Comparison of ENCODE assay signal across 8 cellular contexts in the genomic region with DNA sequence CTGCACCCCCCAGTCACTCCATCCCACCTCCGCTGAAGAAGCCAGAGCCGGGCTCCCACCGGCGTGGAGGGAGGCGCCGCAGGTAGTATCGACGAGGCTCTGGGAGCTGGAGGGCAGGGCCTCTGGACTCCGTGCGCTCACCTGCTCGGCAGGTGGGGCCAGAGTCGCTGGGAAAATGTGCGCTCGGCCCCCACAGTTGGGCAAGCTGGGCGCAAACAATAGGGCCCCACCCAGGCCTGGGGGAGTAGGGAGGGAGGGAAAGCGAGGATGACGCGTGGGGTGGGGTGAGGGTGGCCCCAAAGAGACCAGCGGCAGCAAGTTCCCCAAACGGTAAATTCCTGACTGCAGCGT. TPM values are rescaled to one million over a fixed set of nuclear protein-coding genes. Genes with fewer than 3 reads are reported as not detected.
DNase-seq lines count a peak whose midpoint lies in the region; ATAC-seq and TF ChIP-seq lines count a peak whose summit lies in the region.

No MANE protein-coding gene starts in this region.

- DNase-seq in CD4-positive, alpha-beta memory T cell = no peak
- peak; percentile 16 for DNase-seq in NCI-H128 (lab: John Stamatoyannopoulos, UW; ENCODE audit: unreplicated experiment)
- DNase-seq in choroid plexus epithelial cell (ENCODE audit: low read depth) = no peak
- no peak for DNase-seq in UCSD-AML1 (lab: John Stamatoyannopoulos, UW; ENCODE audit: unreplicated experiment)
- DNase-seq in stimulated activated naive CD4-positive, alpha-beta T cell treated with Interleukin-2 at 50 U/mL for 16 hours (lab: John Stamatoyannopoulos, UW) = no peak

- peaks cover 12 to 36% (median 18%) of the 10 kb centered on the region in 4 donors for H3K4me1 Mint-ChIP-seq in CD4-positive, alpha-beta memory T cell

- H3K36me3 ChIP-seq in CD4-positive, alpha-beta memory T cell (ENCODE audit: insufficient read depth, low read length) = no peaks in the 10 kb centered on the region
- H3K36me3 ChIP-seq in mesodermal cell (ENCODE audit: control insufficient read depth, insufficient read depth, low read length) = peaks cover 26% of the 10 kb centered on the region

- intact Hi-C loops in CD4-positive, alpha-beta memory T cell (cut with micrococcal nuclease) = no loop called here

- 0% methylated on average over 13 to 17 of the region's 21 CpGs for WGBS in mesodermal cell (ENCODE audit: insufficient coverage in 2 of 2), 2 experiments

- peaks cover 11 to 29% of the 10 kb centered on the region in 2 donors for H3K27me3 Mint-ChIP-seq in CD4-positive, alpha-beta memory T cell

- no peaks in the 10 kb centered on the region for H3K9me3 ChIP-seq in CD4-positive, alpha-beta memory T cell (ENCODE audit: control insufficient read depth in 1 of 2, low read length in 2 of 2)
- H3K9me3 ChIP-seq in mesodermal cell (ENCODE audit: control insufficient read depth, low read length) = no peaks in the 10 kb centered on the region

- H3K27me3 ChIP-seq in CD4-positive, alpha-beta memory T cell (ENCODE audit: insufficient read depth, low read length) = peaks cover 21% of the 10 kb centered on the region

- TF ChIP-seq CTCF in choroid plexus epithelial cell (conservative IDR thresholded peaks at IDR 0.05; ENCODE audit: low read depth, low read length) = no peak

- ATAC-seq in HG02642 (IDR thresholded peaks at IDR 0.05; ENCODE audit: poor library complexity, unreplicated experiment) (no peak), HG02840 (IDR thresholded peaks at IDR 0.05; ENCODE audit: low FRiP score, unreplicated experiment) (no peak)

- H3K36me3 Mint-ChIP-seq in CD4-positive, alpha-beta memory T cell = no peaks in the 10 kb centered on the region

- no peak overlapping the region for H3K27ac Mint-ChIP-seq in CD4-positive, alpha-beta memory T cell

- peak overlapping the region in 7 of 8 donors; percentile 46 to 78 (median 70) for H3K4me3 Mint-ChIP-seq in CD4-positive, alpha-beta memory T cell

- CTCF ChIA-PET in CD4-positive, alpha-beta memory T cell (lab: Charles Lee; ENCODE audit: partially characterized antibody) = interaction anchor here (1.3 to 2.8 kb wide), 4 partner anchors 10 to 123 kb away, joined by 4 to 9 read pairs (median 5); a partner anchor contains a TSS

- H3K4me1 ChIP-seq in CD4-positive, alpha-beta memory T cell (ENCODE audit: insufficient read depth, low read length) = peaks cover 18% of the 10 kb centered on the region
- peaks cover 25% of the 10 kb centered on the region for H3K4me1 ChIP-seq in mesodermal cell (ENCODE audit: control insufficient read depth, insufficient read depth, low read length, poor library complexity, severe bottlenecking)

- H3K4me3 ChIP-seq in CD4-positive, alpha-beta memory T cell (ENCODE audit: low read length in 2 of 2) = peak overlapping the region in 1 of 2 donors; percentile 32
- H3K4me3 ChIP-seq in choroid plexus epithelial cell (ENCODE audit: low read depth, low read length) = peak overlapping the region; percentile 82
- peak overlapping the region; percentile 90 for H3K4me3 ChIP-seq in mesodermal cell (ENCODE audit: extremely low read depth, insufficient read depth, low read length, poor library complexity, severe bottlenecking)

- peaks cover 0 to 2% (median 0%) of the 10 kb centered on the region in 8 donors for H3K9me3 Mint-ChIP-seq in CD4-positive, alpha-beta memory T cell

- POLR2A ChIA-PET in CD4-positive, alpha-beta memory T cell (lab: Charles Lee; ENCODE audit: partially characterized antibody) = interaction anchor here (0.9 kb wide), 2 partner anchors 15 to 94 kb away, joined by 3 read pairs; no protein-coding TSS in a partner anchor

- no peak overlapping the region for H3K27ac ChIP-seq in CD4-positive, alpha-beta memory T cell (ENCODE audit: low read depth, low read length)
- H3K27ac ChIP-seq in mesodermal cell (ENCODE audit: low read depth, low read length, severe bottlenecking) = peak overlapping the region; percentile 86

RNA-seq across cellular contexts. Expression of a gene that starts 0.7 kb away (rescaled TPM):
- under 1 TPM in 1 of 2 experiments, not detected in 1; 0.15 TPM for total RNA-seq in CD4-positive, alpha-beta memory T cell
- under 1 TPM in 1 of 2 donors, not detected in 1; 0.69 TPM for polyA plus RNA-seq in CD4-positive, alpha-beta memory T cell
- polyA plus RNA-seq in mesodermal cell (2013, experiment 1 of 2) = 133 TPM
- polyA plus RNA-seq in mesodermal cell (2013, experiment 2 of 2) = 116 TPM

RNA-seq across cellular contexts. Expression of a gene that starts 25.9 kb away (rescaled TPM):
- 1 to 10 TPM; 5.9 to 6.8 TPM for total RNA-seq in CD4-positive, alpha-beta memory T cell
- 1 to 10 TPM; 1.4 to 4.2 TPM for polyA plus RNA-seq in CD4-positive, alpha-beta memory T cell
- polyA plus RNA-seq in mesodermal cell (2013, experiment 1 of 2) = 51.8 TPM
- 41.0 TPM for polyA plus RNA-seq in mesodermal cell (2013, experiment 2 of 2)

RNA-seq across cellular contexts. Expression of a gene that starts 27.0 kb away (rescaled TPM):
- not detected for total RNA-seq in CD4-positive, alpha-beta memory T cell
- not detected for polyA plus RNA-seq in CD4-positive, alpha-beta memory T cell
- 380 TPM for polyA plus RNA-seq in mesodermal cell (2013, experiment 1 of 2)
- polyA plus RNA-seq in mesodermal cell (2013, experiment 2 of 2) = 318 TPM

RNA-seq across cellular contexts. Expression of a gene that starts 50.2 kb away (rescaled TPM):
- total RNA-seq in CD4-positive, alpha-beta memory T cell = 10 to 100 TPM; 20.9 to 22.3 TPM
- polyA plus RNA-seq in CD4-positive, alpha-beta memory T cell = 10 to 100 TPM; 41.5 to 42.1 TPM
- 72.1 TPM for polyA plus RNA-seq in mesodermal cell (2013, experiment 1 of 2)
- polyA plus RNA-seq in mesodermal cell (2013, experiment 2 of 2) = 61.6 TPM

RNA-seq across cellular contexts. Expression of a gene that starts 51.4 kb away (rescaled TPM):
- under 1 TPM; 0.29 to 0.33 TPM for total RNA-seq in CD4-positive, alpha-beta memory T cell
- polyA plus RNA-seq in CD4-positive, alpha-beta memory T cell = not detected
- polyA plus RNA-seq in mesodermal cell (2013, experiment 1 of 2) = 0.77 TPM
- 0.51 TPM for polyA plus RNA-seq in mesodermal cell (2013, experiment 2 of 2)
